24 cellular contexts compared by ENCODE assay signal in genomic region chr20:38141154-38141888, GRCh38. TPM values are rescaled to one million over a fixed set of nuclear protein-coding genes. Genes with fewer than 3 reads are reported as not detected.
DNase-seq lines count a peak whose midpoint lies in the region; ATAC-seq, FAIRE-seq and TF ChIP-seq lines count a peak whose summit lies in the region.
"Had no signal": no experiment of that assay in that cellular context is flagged by ENCODE, and none has a peak within 500 bp of the region (broad histone marks: within the 10 kb centered on the region; RNA-seq: fewer than 3 reads in every experiment).

No MANE protein-coding gene starts in this region.

- H3K36me3 ChIP-seq in endothelial cell of umbilical vein (ENCODE audit: control insufficient read depth in 2 of 2, extremely low read depth in 1 of 2, insufficient read depth in 2 of 2, low read length in 2 of 2), result peaks cover 24 to 71% of the 10 kb centered on the region in 2 experiments
- peaks cover 0 to 19% of the 10 kb centered on the region in 2 experiments for H3K36me3 ChIP-seq in mesenchymal stem cell (ENCODE audit: control insufficient read depth in 1 of 2, insufficient read depth in 2 of 2, low read depth in 1 of 2, low read length in 2 of 2)
- peaks cover 0 to 88% (median 36%) of the 10 kb centered on the region in 4 donors for H3K36me3 ChIP-seq in upper lobe of left lung
- H3K36me3 ChIP-seq: BLaER1, uterus had no signal

- no TSS peak for BruUV-seq in endothelial cell of umbilical vein (replicated peaks; lab: Mats Ljungman, UMichigan)

- peak overlapping the region; percentile 50 for H4K8ac ChIP-seq in mesenchymal stem cell (ENCODE audit: low read length)

- TF ChIP-seq POLR2A in endothelial cell of umbilical vein (IDR thresholded peaks at IDR 0.05; ENCODE audit: low read depth, low read length) (peak; percentile 58), upper lobe of left lung (IDR thresholded peaks at IDR 0.05) (no peak)

- peak overlapping the region in 1 of 2 experiments; percentile 19 for H3K14ac ChIP-seq in mesenchymal stem cell (ENCODE audit: low read length in 2 of 2)

- H2BK12ac ChIP-seq in mesenchymal stem cell (ENCODE audit: low read length in 2 of 2), result peak overlapping the region; percentile 73 to 86

- peak overlapping the region; percentile 11 for H2BK120ac ChIP-seq in mesenchymal stem cell (ENCODE audit: low read depth, low read length)

- no peak for FAIRE-seq in endothelial cell of umbilical vein (lab: Jason Lieb, UNC)
- FAIRE-seq: keratinocyte had no signal

- H3K27ac ChIP-seq in endothelial cell of umbilical vein (ENCODE audit: insufficient read depth, low read depth, low read length) (peak overlapping the region; percentile 34), mesenchymal stem cell (ENCODE audit: low read length, poor library complexity, severe bottlenecking) (no peak overlapping the region), upper lobe of left lung (peak overlapping the region; percentile 44 to 86 (median 62))
- H3K27ac ChIP-seq: BLaER1, foreskin keratinocyte, uterus had no signal

- WGBS in mesenchymal stem cell, result 83% methylated on average over 25 of the region's 25 CpGs
- 80 to 88% methylated on average over 25 of the region's 25 CpGs for WGBS in upper lobe of left lung, 2 donors

- H3K27me3 ChIP-seq in endothelial cell of umbilical vein (ENCODE audit: control insufficient read depth in 2 of 2, insufficient read depth in 2 of 2, low read length in 2 of 2), result no peaks in the 10 kb centered on the region
- no peaks in the 10 kb centered on the region for H3K27me3 ChIP-seq in mesenchymal stem cell (ENCODE audit: control insufficient read depth in 1 of 2, insufficient read depth in 1 of 2, low read length in 2 of 2)
- no peaks in the 10 kb centered on the region for H3K27me3 ChIP-seq in upper lobe of left lung
- H3K27me3 ChIP-seq: adrenal gland, BLaER1, foreskin keratinocyte, uterus had no signal

- no peaks in the 10 kb centered on the region for H3K9me1 ChIP-seq in endothelial cell of umbilical vein (replicated peaks; ENCODE audit: control insufficient read depth, extremely low read depth, insufficient read depth, low read length)

- H3K4me3 ChIP-seq in endothelial cell of umbilical vein (replicated peaks in 1 of 3; ENCODE audit: insufficient read depth in 1 of 3, low read depth in 1 of 3, low read length in 3 of 3) (no peak overlapping the region), mesenchymal stem cell (ENCODE audit: insufficient read depth in 1 of 2, low read depth in 1 of 2, low read length in 2 of 2) (no peak overlapping the region), upper lobe of left lung (no peak overlapping the region)
- H3K4me3 ChIP-seq: adrenal gland, BLaER1, smooth muscle cell, uterus had no signal

- dilution Hi-C loops in endothelial cell of umbilical vein (cut with MboI; ENCODE audit: extremely low pct_ligation_motif_present, low sequenced_read_pairs), result no loop called here

- H3K9ac ChIP-seq in endothelial cell of umbilical vein (replicated peaks; ENCODE audit: extremely low read depth, insufficient read depth, low read length) (no peak overlapping the region), mesenchymal stem cell (ENCODE audit: low read length) (no peak overlapping the region)
- H3K9ac ChIP-seq: BLaER1 had no signal

- H3K4me1 ChIP-seq in endothelial cell of umbilical vein (ENCODE audit: control insufficient read depth, extremely low read depth, insufficient read depth, low read length) (peaks cover 84% of the 10 kb centered on the region), mesenchymal stem cell (ENCODE audit: control insufficient read depth, insufficient read depth, low read depth, low read length) (peaks cover 28% of the 10 kb centered on the region), upper lobe of left lung (peaks cover 54 to 72% (median 57%) of the 10 kb centered on the region in 4 donors)

- H4K91ac ChIP-seq in mesenchymal stem cell (ENCODE audit: low read length), result peak overlapping the region; percentile 89

- ATAC-seq in Right ventricle myocardium inferior, result no peak
- ATAC-seq in upper lobe of left lung (ENCODE audit: low FRiP score in 2 of 2), result no peak
- no peak for ATAC-seq in HG03135 (IDR thresholded peaks at IDR 0.05; ENCODE audit: unreplicated experiment)
- ATAC-seq: foreskin keratinocyte, Panc1 had no signal

- intact Hi-C loops in cardiac septum (cut with DNase I), result no loop called here
- intact Hi-C loops in Right ventricle myocardium inferior (cut with DNase I), result no loop called here
- intact Hi-C loops in endothelial cell of umbilical vein (cut with micrococcal nuclease), result no loop called here

- H2BK15ac ChIP-seq in mesenchymal stem cell (ENCODE audit: low read depth, poor library complexity, severe bottlenecking), result peak overlapping the region; percentile 82

- no peak for TF ChIP-seq CTCF in endothelial cell of umbilical vein (IDR thresholded peaks at IDR 0.05; ENCODE audit: extremely low read depth in 1 of 2, insufficient read depth in 1 of 2, low read depth in 1 of 2, low read length in 2 of 2)
- TF ChIP-seq CTCF in upper lobe of left lung (IDR thresholded peaks at IDR 0.05), result no peak
- no peak for TF ChIP-seq CTCF in GM10266 (IDR thresholded peaks at IDR 0.05; ENCODE audit: control insufficient read depth, insufficient read depth, low read depth, missing control alignments)

- H2BK5ac ChIP-seq in mesenchymal stem cell (ENCODE audit: low read depth, low read length, poor library complexity, severe bottlenecking), result no peak overlapping the region

- peak overlapping the region; percentile 44 to 60 for H3K18ac ChIP-seq in mesenchymal stem cell (ENCODE audit: low read depth in 1 of 2, low read length in 2 of 2)

- no peaks in the 10 kb centered on the region for H3K9me3 ChIP-seq in endothelial cell of umbilical vein (replicated peaks; ENCODE audit: control insufficient read depth, insufficient read depth, low read length)
- H3K9me3 ChIP-seq in mesenchymal stem cell (ENCODE audit: control insufficient read depth, low read length), result no peaks in the 10 kb centered on the region
- H3K9me3 ChIP-seq in upper lobe of left lung, result no peaks in the 10 kb centered on the region
- H3K9me3 ChIP-seq: adrenal gland, BLaER1, uterus had no signal

- H4K20me1 ChIP-seq in endothelial cell of umbilical vein (replicated peaks; ENCODE audit: control insufficient read depth, extremely low read depth, insufficient read depth, low read length), result no peaks in the 10 kb centered on the region
- H4K20me1 ChIP-seq: BLaER1 had no signal

- no peaks in the 10 kb centered on the region for H3K79me1 ChIP-seq in mesenchymal stem cell (replicated peaks; ENCODE audit: low read length, poor library complexity, severe bottlenecking)

- CTCF ChIA-PET in endothelial cell of umbilical vein (lab: Charles Lee), result interaction anchor here (1.3 to 3.5 kb wide), 5 partner anchors 11 to 83 kb away, joined by 4 to 25 read pairs (median 7); no protein-coding TSS in a partner anchor

- H3K4ac ChIP-seq in mesenchymal stem cell (ENCODE audit: low read depth in 1 of 2, low read length in 2 of 2), result peak overlapping the region in 1 of 2 experiments; percentile 6

- H3K4me2 ChIP-seq in endothelial cell of umbilical vein (ENCODE audit: insufficient read depth, low read length) (no peak overlapping the region), mesenchymal stem cell (ENCODE audit: low read length, poor library complexity, severe bottlenecking) (no peak overlapping the region)
- H3K4me2 ChIP-seq: BLaER1, smooth muscle cell had no signal

- H2AK5ac ChIP-seq in mesenchymal stem cell (ENCODE audit: low read length, severe bottlenecking), result no peak overlapping the region

- DNase-seq in cardiac septum (ENCODE audit: low spot score) (peak; percentile 57), Right ventricle myocardium inferior (ENCODE audit: missing footprints) (no peak), endothelial cell of umbilical vein (ENCODE audit: low read depth, low spot score) (no peak), mesenchymal stem cell (no peak), upper lobe of left lung (no peak), GM10266 (ENCODE audit: extremely low spot score) (no peak)
- no peak for DNase-seq in activated CD4-positive, alpha-beta T cell treated with anti-CD3 and anti-CD28 coated beads, Interleukin-2, amount 50 U/mL, for 4 hours
- DNase-seq: activated CD4-positive, alpha-beta memory T cell treated with anti-CD3 and anti-CD28 coated beads, Interleukin-2, amount 10 ng/mL, durations not matched to agents 7 days and 5 days; activated gamma-delta T cell treated with Interleukin-2 at 50 U/mL for 16 hours; activated T-cell treated with anti-CD3 and anti-CD28 coated beads for 4 hours; adrenal gland; foreskin keratinocyte; HFFc6; NCI-H187 treated with DMSO at 0.1 percent for 48 hours; NCI-H2227 treated with DMSO at 0.1 percent for 48 hours; NCI-H82; nephron progenitor cell; stimulated activated CD4-positive, alpha-beta T cell treated with anti-CD3 and anti-CD28 coated beads, Interleukin-4, amount 100 ng/mL, for 4 hours; uterus had no signal

- POLR2A ChIA-PET in endothelial cell of umbilical vein (lab: Charles Lee), result interaction anchor here (1.2 to 1.9 kb wide), 2 partner anchors 25 to 68 kb away, joined by 3 to 6 read pairs; no protein-coding TSS in a partner anchor

- H3K79me2 ChIP-seq in endothelial cell of umbilical vein (ENCODE audit: control insufficient read depth, insufficient read depth, low read length), result peaks cover 4% of the 10 kb centered on the region

- no peak overlapping the region for H2AFZ ChIP-seq in endothelial cell of umbilical vein (ENCODE audit: low read depth, low read length)
- no peak overlapping the region for H2AFZ ChIP-seq in mesenchymal stem cell (ENCODE audit: low read depth, low read length)

- H3K23ac ChIP-seq in mesenchymal stem cell (ENCODE audit: low read length in 2 of 2), result peak overlapping the region in 1 of 2 experiments; percentile 6

- TF ChIP-seq EP300 in upper lobe of left lung (IDR thresholded peaks at IDR 0.05), result no peak

TF ChIP-seq in endothelial cell of umbilical vein, 7 proteins besides CTCF, POLR2A, EP300 and RAD21 (continues in another document):
- TF ChIP-seq POLR2AphosphoS5 (IDR thresholded peaks at IDR 0.05; ENCODE audit: insufficient read depth, low read depth, low read length) (peak; percentile 59), FOS (IDR thresholded peaks at IDR 0.05; ENCODE audit: borderline replicate concordance, insufficient read depth, low read length) (no peak), GATA2 (IDR thresholded peaks at IDR 0.05; ENCODE audit: insufficient read depth, insufficient read length, low read depth, low read length) (no peak)

RNA-seq across cellular contexts. Expression of gene TGM2, which starts 23.7 kb away (rescaled TPM):
- total RNA-seq in cardiac septum (792 TPM), Right ventricle myocardium inferior (581 TPM), endothelial cell of umbilical vein (708 and 868 TPM in 2 replicates), upper lobe of left lung (100 to 1,000 TPM in 5 of 6 donors, 10 to 100 TPM in 1; 98.7 to 469 (median 290) TPM)
- 810 and 861 TPM in 2 replicates for polyA plus RNA-seq in endothelial cell of umbilical vein
- polyA plus RNA-seq in endothelial cell of umbilical vein (2011; cell fraction: cytosol; rRNA removed), result 710 and 739 TPM in 2 replicates
- 680 and 705 TPM in 2 replicates for polyA plus RNA-seq in endothelial cell of umbilical vein (2011; cell fraction: nucleus; rRNA removed)
- polyA plus RNA-seq in endothelial cell of umbilical vein (2012), result 931 and 1,022 TPM in 2 replicates
- polyA minus RNA-seq in endothelial cell of umbilical vein, result 986 and 1,245 TPM in 2 replicates
- 21.3 TPM for polyA minus RNA-seq in endothelial cell of umbilical vein (2011; cell fraction: cytosol; rRNA and poly(A)+ RNA removed)
- polyA minus RNA-seq in endothelial cell of umbilical vein (2011; cell fraction: nucleus; rRNA and poly(A)+ RNA removed), result 361 and 435 TPM in 2 replicates
- polyA plus RNA-seq in mesenchymal stem cell (2013, experiment 1 of 2), result 537 TPM
- 530 TPM for polyA plus RNA-seq in mesenchymal stem cell (2013, experiment 2 of 2)
